In the genomic region with DNA sequence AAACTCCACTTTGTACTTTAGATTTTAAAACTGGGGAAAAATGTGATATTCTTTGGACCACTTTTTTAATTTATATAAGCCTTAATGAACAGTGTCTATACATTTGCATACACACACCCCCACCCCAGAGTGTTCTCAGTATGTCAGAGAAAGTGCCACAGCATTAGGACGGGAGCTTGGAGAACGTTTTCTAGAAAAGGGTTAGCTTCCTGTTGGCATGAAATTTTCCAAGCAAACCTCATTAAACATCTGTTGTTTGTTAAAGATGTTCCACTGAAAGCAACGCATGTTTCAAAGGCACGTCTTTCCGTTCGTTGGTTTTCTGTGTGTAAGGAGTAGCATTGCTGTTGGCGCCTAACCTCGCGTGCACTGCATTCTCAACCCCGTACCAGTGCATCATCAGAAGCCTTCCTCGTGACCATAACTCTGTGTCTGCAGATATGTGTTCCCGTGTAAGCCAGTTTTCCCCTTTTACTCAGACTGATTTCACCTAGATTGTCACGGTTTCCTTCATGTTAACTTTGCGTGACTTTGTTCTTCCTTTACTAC, we compare ENCODE assay signal across 12 cellular contexts.
DNase-seq lines count a peak whose midpoint lies in the region; ATAC-seq and TF ChIP-seq lines count a peak whose summit lies in the region.
"Had no signal": no experiment of that assay in that cellular context is flagged by ENCODE, and none has a peak within 500 bp of the region (broad histone marks: within the 10 kb centered on the region; RNA-seq: fewer than 3 reads in every experiment).

No MANE protein-coding gene starts in this region.

- H3K79me2 ChIP-seq in H9 (ENCODE audit: insufficient read depth, low read length): no peaks in the 10 kb centered on the region

- no peaks in the 10 kb centered on the region for H3K23me2 ChIP-seq in H9 (ENCODE audit: insufficient read length, low read depth, low read length, poor library complexity, severe bottlenecking)

- ATAC-seq in CD4-positive, CD25-positive, alpha-beta regulatory T cell (ENCODE audit: low read depth in 2 of 2): no peak
- peak; percentile 44 for ATAC-seq in naive thymus-derived CD4-positive, alpha-beta T cell
- ATAC-seq in GM19324 (IDR thresholded peaks at IDR 0.05; ENCODE audit: low FRiP score, unreplicated experiment): no peak

- H2BK5ac ChIP-seq in H9 (ENCODE audit: insufficient read length, low read length): no peak overlapping the region

- no peak overlapping the region for H2BK15ac ChIP-seq in H9 (ENCODE audit: low read depth, low read length)

- no peak overlapping the region for H3K27ac ChIP-seq in CD4-positive, CD25-positive, alpha-beta regulatory T cell (ENCODE audit: insufficient read depth, low read length, poor library complexity, severe bottlenecking)
- H3K27ac ChIP-seq in H9 (ENCODE audit: insufficient read length, low read depth, low read length) (no peak overlapping the region), colonic mucosa (no peak overlapping the region)
- H3K27ac ChIP-seq in naive thymus-derived CD4-positive, alpha-beta T cell (ENCODE audit: low read depth, low read length): no peak overlapping the region

- no peak overlapping the region for H2BK120ac ChIP-seq in H9 (ENCODE audit: low read depth, low read length, poor library complexity, severe bottlenecking)

- H3K4me2 ChIP-seq in H9 (ENCODE audit: insufficient read depth, insufficient read length, low read length): no peak overlapping the region

- H3K23ac ChIP-seq in H9 (ENCODE audit: insufficient read length, low read depth, low read length): no peak overlapping the region

- H4K8ac ChIP-seq in H9 (replicated peaks; ENCODE audit: insufficient read length, low read depth, low read length): no peak overlapping the region

- H3K18ac ChIP-seq in H9 (ENCODE audit: insufficient read length, low read depth, low read length): no peak overlapping the region

- no peak overlapping the region for H4K5ac ChIP-seq in H9 (ENCODE audit: insufficient read length, low read depth, low read length)

- no peak; the same call in 2 of the 3 replicates for TF ChIP-seq CTCF in H9 (conservative IDR thresholded peaks at IDR 0.05)
- TF ChIP-seq CTCF in colonic mucosa (IDR thresholded peaks at IDR 0.05): no peak

- H3K36me3 Mint-ChIP-seq in CD4-positive, CD25-positive, alpha-beta regulatory T cell: no peaks in the 10 kb centered on the region
- peaks cover 0 to 18% (median 18%) of the 10 kb centered on the region in 3 experiments; a peak in 5 of 7 replicates for H3K36me3 Mint-ChIP-seq in H9 (ENCODE audit: insufficient read depth in 1 of 3, low read depth in 3 of 3)
- no peaks in the 10 kb centered on the region for H3K36me3 Mint-ChIP-seq in activated naive CD4-positive, alpha-beta T cell treated with anti-CD3 and anti-CD28 coated beads, Interleukin-2, amount 10 ng/mL, durations not matched to agents 7 days and 5 days
- H3K36me3 Mint-ChIP-seq in naive thymus-derived CD4-positive, alpha-beta T cell: no peaks in the 10 kb centered on the region

- no peak overlapping the region for H3K9ac ChIP-seq in H9 (ENCODE audit: extremely low read depth, insufficient read length, low read length)
- H3K9ac ChIP-seq in colonic mucosa (ENCODE audit: low read depth in 2 of 2, low read length in 2 of 2): no peak overlapping the region

- H3K14ac ChIP-seq in H9 (ENCODE audit: insufficient read depth, low read length): no peak overlapping the region

- no peaks in the 10 kb centered on the region for H4K20me1 ChIP-seq in H9 (ENCODE audit: control insufficient read depth, insufficient read depth, insufficient read length)

- no peaks in the 10 kb centered on the region for H3K9me3 Mint-ChIP-seq in CD4-positive, CD25-positive, alpha-beta regulatory T cell
- no peaks in the 10 kb centered on the region for H3K9me3 Mint-ChIP-seq in H9
- no peaks in the 10 kb centered on the region for H3K9me3 Mint-ChIP-seq in activated naive CD4-positive, alpha-beta T cell treated with anti-CD3 and anti-CD28 coated beads, Interleukin-2, amount 10 ng/mL, durations not matched to agents 7 days and 5 days
- no peaks in the 10 kb centered on the region for H3K9me3 Mint-ChIP-seq in naive thymus-derived CD4-positive, alpha-beta T cell
- H3K9me3 Mint-ChIP-seq: WTC11 had no signal

- no peaks in the 10 kb centered on the region for H3K27me3 ChIP-seq in CD4-positive, CD25-positive, alpha-beta regulatory T cell (ENCODE audit: control insufficient read depth, insufficient read depth, low read length)
- H3K27me3 ChIP-seq in H9 (ENCODE audit: insufficient read depth, low read length) (no peaks in the 10 kb centered on the region), colonic mucosa (no peaks in the 10 kb centered on the region)
- H3K27me3 ChIP-seq in naive thymus-derived CD4-positive, alpha-beta T cell (ENCODE audit: control insufficient read depth in 2 of 2, insufficient read depth in 2 of 2, low read length in 2 of 2): no peaks in the 10 kb centered on the region
- H3K27me3 ChIP-seq: sigmoid colon had no signal

- no peak overlapping the region for H4K91ac ChIP-seq in H9 (ENCODE audit: insufficient read length, low read depth, low read length)

- no peaks in the 10 kb centered on the region for H3K79me1 ChIP-seq in H9 (ENCODE audit: insufficient read depth, low read depth, low read length, poor library complexity, severe bottlenecking)

- H3K4me3 Mint-ChIP-seq in CD4-positive, CD25-positive, alpha-beta regulatory T cell: peak overlapping the region in 2 of 4 donors; percentile 22 to 27
- no peak overlapping the region for H3K4me3 Mint-ChIP-seq in H9
- no peak overlapping the region for H3K4me3 Mint-ChIP-seq in activated naive CD4-positive, alpha-beta T cell treated with anti-CD3 and anti-CD28 coated beads, Interleukin-2, amount 10 ng/mL, durations not matched to agents 7 days and 5 days
- H3K4me3 Mint-ChIP-seq in naive thymus-derived CD4-positive, alpha-beta T cell: peak overlapping the region in 9 of 10 donors; percentile 22 to 71 (median 60)
- H3K4me3 Mint-ChIP-seq: WTC11 had no signal

- no peak overlapping the region for H2AFZ ChIP-seq in H9 (ENCODE audit: low read length)

- no CpG with 5 or more reads among the region's 14 CpGs for WGBS in H9 (ENCODE audit: extremely low coverage, insufficient read length, low lambda C conversion rate)

- H2BK20ac ChIP-seq in H9 (ENCODE audit: low read depth, low read length, poor library complexity, severe bottlenecking): no peak overlapping the region

- H3K4me3 ChIP-seq in CD4-positive, CD25-positive, alpha-beta regulatory T cell (ENCODE audit: low read depth, low read length): peak overlapping the region; percentile 29
- no peak overlapping the region for H3K4me3 ChIP-seq in naive thymus-derived CD4-positive, alpha-beta T cell (ENCODE audit: low read length)
- no peak overlapping the region for H3K4me3 ChIP-seq in colonic mucosa
- H3K4me3 ChIP-seq: sigmoid colon had no signal

- peak in 1 of 3 donors; percentile 48 for DNase-seq in CD4-positive, CD25-positive, alpha-beta regulatory T cell
- DNase-seq in H9: peak; percentile 8
- peak; percentile 51 for DNase-seq in activated naive CD4-positive, alpha-beta T cell treated with anti-CD3 and anti-CD28 coated beads, Interleukin-2, amount 10 ng/mL, durations not matched to agents 7 days and 5 days
- peak in 4 of 9 donors; percentile 10 to 26 (median 20) for DNase-seq in naive thymus-derived CD4-positive, alpha-beta T cell
- no peak for DNase-seq in colonic mucosa
- DNase-seq in UCSD-AML1 (lab: John Stamatoyannopoulos, UW; ENCODE audit: unreplicated experiment): no peak
- DNase-seq in glomerular visceral epithelial cell (ENCODE audit: extremely low spot score): no peak
- DNase-seq: amniotic stem cell, NCI-H2029 treated with DMSO at 0.1 percent for 48 hours, sigmoid colon had no signal

- no peak overlapping the region for H3K27ac Mint-ChIP-seq in CD4-positive, CD25-positive, alpha-beta regulatory T cell
- H3K27ac Mint-ChIP-seq in H9: no peak overlapping the region
- peak overlapping the region; percentile 93 for H3K27ac Mint-ChIP-seq in activated naive CD4-positive, alpha-beta T cell treated with anti-CD3 and anti-CD28 coated beads, Interleukin-2, amount 10 ng/mL, durations not matched to agents 7 days and 5 days
- H3K27ac Mint-ChIP-seq in naive thymus-derived CD4-positive, alpha-beta T cell: peak overlapping the region in 8 of 9 donors; percentile 41 to 88 (median 83)
- H3K27ac Mint-ChIP-seq: WTC11 had no signal

- H3K4me1 Mint-ChIP-seq in CD4-positive, CD25-positive, alpha-beta regulatory T cell: peaks cover 5 to 19% (median 12%) of the 10 kb centered on the region in 4 donors
- H3K4me1 Mint-ChIP-seq in H9: peaks cover 6 to 14% of the 10 kb centered on the region in 2 experiments; a peak in 3 of 4 replicates
- H3K4me1 Mint-ChIP-seq in activated naive CD4-positive, alpha-beta T cell treated with anti-CD3 and anti-CD28 coated beads, Interleukin-2, amount 10 ng/mL, durations not matched to agents 7 days and 5 days: peaks cover 40% of the 10 kb centered on the region
- peaks cover 6 to 36% (median 30%) of the 10 kb centered on the region in 7 donors for H3K4me1 Mint-ChIP-seq in naive thymus-derived CD4-positive, alpha-beta T cell

- H3K4me1 ChIP-seq in CD4-positive, CD25-positive, alpha-beta regulatory T cell (ENCODE audit: control insufficient read depth, insufficient read depth, low read length, poor library complexity, severe bottlenecking): no peaks in the 10 kb centered on the region
- H3K4me1 ChIP-seq in H9 (ENCODE audit: insufficient read depth, low read length) (no peaks in the 10 kb centered on the region), colonic mucosa (no peaks in the 10 kb centered on the region)
- H3K4me1 ChIP-seq in naive thymus-derived CD4-positive, alpha-beta T cell (ENCODE audit: control insufficient read depth in 2 of 2, insufficient read depth in 2 of 2, low read length in 2 of 2): peaks cover 0 to 3% of the 10 kb centered on the region in 2 donors

- peaks cover 9% of the 10 kb centered on the region for H3K27me3 Mint-ChIP-seq in CD4-positive, CD25-positive, alpha-beta regulatory T cell
- no peaks in the 10 kb centered on the region for H3K27me3 Mint-ChIP-seq in H9 (ENCODE audit: low read depth)
- no peaks in the 10 kb centered on the region for H3K27me3 Mint-ChIP-seq in activated naive CD4-positive, alpha-beta T cell treated with anti-CD3 and anti-CD28 coated beads, Interleukin-2, amount 10 ng/mL, durations not matched to agents 7 days and 5 days
- H3K27me3 Mint-ChIP-seq in naive thymus-derived CD4-positive, alpha-beta T cell: peaks cover 0 to 3% (median 0%) of the 10 kb centered on the region in 5 donors

- H2AK5ac ChIP-seq in H9 (ENCODE audit: insufficient read length, low read length): no peak overlapping the region

- H3K56ac ChIP-seq in H9 (ENCODE audit: insufficient read length, low read depth, low read length): no peak overlapping the region

- no peak overlapping the region for H3T11ph ChIP-seq in H9 (ENCODE audit: low read length)

- H2BK12ac ChIP-seq in H9 (ENCODE audit: insufficient read length, low read depth, low read length): no peak overlapping the region

- POLR2A ChIA-PET in naive thymus-derived CD4-positive, alpha-beta T cell (lab: Charles Lee): no interaction called here

- intact Hi-C loops in naive thymus-derived CD4-positive, alpha-beta T cell (cut with micrococcal nuclease): loop anchor here (1.0 kb wide), 2 partner anchors 93 to 364 kb away; no protein-coding TSS in a partner anchor
- intact Hi-C loops in colonic mucosa (cut with DNase I): loop anchor here (5.0 to 10.0 kb wide), 2 partner anchors 92 to 364 kb away; no protein-coding TSS in a partner anchor

- H3K36me3 ChIP-seq in CD4-positive, CD25-positive, alpha-beta regulatory T cell (ENCODE audit: control insufficient read depth, insufficient read depth, low read length): no peaks in the 10 kb centered on the region
- H3K36me3 ChIP-seq in naive thymus-derived CD4-positive, alpha-beta T cell (ENCODE audit: control insufficient read depth in 2 of 3, insufficient read depth in 3 of 3, low read length in 3 of 3): no peaks in the 10 kb centered on the region
- no peaks in the 10 kb centered on the region for H3K36me3 ChIP-seq in colonic mucosa

- CTCF ChIA-PET in activated naive CD4-positive, alpha-beta T cell treated with anti-CD3 and anti-CD28 coated beads, Interleukin-2, amount 10 ng/mL, durations not matched to agents 7 days and 5 days (lab: Charles Lee): interaction anchor here (0.6 to 1.8 kb wide), 7 partner anchors 89 to 687 kb away, joined by 4 to 13 read pairs (median 4); no protein-coding TSS in a partner anchor
- CTCF ChIA-PET in naive thymus-derived CD4-positive, alpha-beta T cell (lab: Charles Lee): interaction anchor here (1.0 to 1.3 kb wide), 2 partner anchors 102 to 363 kb away, joined by 3 read pairs; no protein-coding TSS in a partner anchor

- H3K4ac ChIP-seq in H9 (ENCODE audit: low read depth, low read length): no peak overlapping the region

- no peaks in the 10 kb centered on the region for H3K9me3 ChIP-seq in CD4-positive, CD25-positive, alpha-beta regulatory T cell (ENCODE audit: control insufficient read depth in 2 of 2, low read length in 2 of 2)
- H3K9me3 ChIP-seq in H9 (ENCODE audit: control insufficient read depth, low read depth, low read length): no peaks in the 10 kb centered on the region
- no peaks in the 10 kb centered on the region for H3K9me3 ChIP-seq in naive thymus-derived CD4-positive, alpha-beta T cell (ENCODE audit: control insufficient read depth in 2 of 3, low read length in 3 of 3)
- H3K9me3 ChIP-seq in colonic mucosa: no peaks in the 10 kb centered on the region
- H3K9me3 ChIP-seq: sigmoid colon had no signal

Comparison
In these comparisons a context has a peak if more than half of its experiments do, and no peak if none do; other contexts are left out.
1. DNase-seq: peak in H9 (single experiment) and activated naive CD4-positive, alpha-beta T cell treated with anti-CD3 and anti-CD28 coated beads, Interleukin-2, amount 10 ng/mL, durations not matched to agents 7 days and 5 days (single experiment); none in colonic mucosa (single experiment), UCSD-AML1 (single experiment) and glomerular visceral epithelial cell (single experiment).
2. H3K27ac Mint-ChIP-seq: peak in activated naive CD4-positive, alpha-beta T cell treated with anti-CD3 and anti-CD28 coated beads, Interleukin-2, amount 10 ng/mL, durations not matched to agents 7 days and 5 days (single experiment) and naive thymus-derived CD4-positive, alpha-beta T cell (8 of 9); none in CD4-positive, CD25-positive, alpha-beta regulatory T cell (0 of 3) and H9 (0 of 3).
3. H3K4me3 Mint-ChIP-seq: peak in naive thymus-derived CD4-positive, alpha-beta T cell (9 of 10); none in H9 (0 of 2) and activated naive CD4-positive, alpha-beta T cell treated with anti-CD3 and anti-CD28 coated beads, Interleukin-2, amount 10 ng/mL, durations not matched to agents 7 days and 5 days (single experiment).